Comparison of ENCODE assay signal across 8 cellular contexts in the genomic region with DNA sequence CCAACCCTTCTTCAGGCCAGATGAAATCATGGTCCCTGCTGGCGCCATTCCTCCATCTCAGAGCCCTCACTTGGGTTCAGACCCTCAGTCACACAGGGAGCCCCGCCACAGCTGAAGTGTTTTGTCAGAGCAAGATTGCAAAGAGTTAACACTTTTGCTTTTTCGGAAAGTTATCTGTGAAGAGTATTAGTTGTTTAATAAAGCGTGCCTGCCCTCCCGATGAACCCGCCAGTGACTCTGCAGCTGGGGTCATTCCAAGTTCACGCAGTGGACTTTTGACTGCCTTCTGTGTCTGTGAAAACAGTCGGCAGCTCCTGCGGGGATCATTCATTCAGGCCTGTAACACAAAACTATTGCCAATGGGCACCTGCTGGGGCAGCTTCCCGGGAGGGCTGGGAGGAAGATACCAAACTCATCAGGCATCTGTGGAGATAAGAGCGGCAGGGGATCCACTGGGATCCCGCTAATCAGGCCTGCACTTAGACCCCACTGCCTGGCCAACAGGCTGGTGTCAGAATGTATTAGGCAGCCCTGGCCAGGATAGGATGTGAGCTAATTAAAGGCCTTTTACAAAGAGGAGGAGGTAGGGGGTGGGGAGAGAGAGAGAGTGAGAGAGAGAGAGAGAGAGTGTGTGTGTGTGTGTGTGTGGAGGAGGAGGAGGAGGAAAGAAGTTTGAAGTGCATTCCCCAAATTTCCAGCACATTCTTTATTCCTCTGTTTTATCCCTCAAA.
DNase-seq lines count a peak whose midpoint lies in the region; ATAC-seq, FAIRE-seq and TF ChIP-seq lines count a peak whose summit lies in the region.

No MANE protein-coding gene starts in this region.

- H3K9ac ChIP-seq in kidney (ENCODE audit: low read length in 2 of 2), result peak overlapping the region; percentile 27 to 36

- H3K27ac ChIP-seq in kidney (ENCODE audit: low read depth in 2 of 2, low read length in 2 of 2) (peak overlapping the region; percentile 83 to 85), stomach (peak overlapping the region in 4 of 5 donors; percentile 69 to 78 (median 72))

- peaks cover 36 to 39% of the 10 kb centered on the region in 2 donors for H3K4me1 ChIP-seq in kidney (ENCODE audit: control insufficient read depth in 1 of 2, insufficient read depth in 1 of 2, low read depth in 1 of 2, low read length in 2 of 2)
- peaks cover 31 to 67% (median 54%) of the 10 kb centered on the region in 4 donors for H3K4me1 ChIP-seq in stomach

- H3K9me3 ChIP-seq in kidney (ENCODE audit: control insufficient read depth in 1 of 2, low read length in 2 of 2) (no peaks in the 10 kb centered on the region), stomach (no peaks in the 10 kb centered on the region)

- peaks cover 2% of the 10 kb centered on the region in 2 donors for H3K36me3 ChIP-seq in kidney (ENCODE audit: control insufficient read depth in 1 of 2, insufficient read depth in 2 of 2, low read length in 2 of 2)
- H3K36me3 ChIP-seq in stomach, result peaks cover 0 to 16% (median 13%) of the 10 kb centered on the region in 4 donors

- no peak for TF ChIP-seq POLR2A in stomach (IDR thresholded peaks at IDR 0.05)

- ATAC-seq in activated naive CD8-positive, alpha-beta T cell treated with anti-CD3 and anti-CD28 coated beads, Interleukin-2, amount 50 U/mL, for 24 hours, result no peak
- ATAC-seq in GM21528 (IDR thresholded peaks at IDR 0.05; ENCODE audit: low FRiP score, unreplicated experiment) (no peak), GM21619 (IDR thresholded peaks at IDR 0.05; ENCODE audit: unreplicated experiment) (no peak)

- TF ChIP-seq CTCF in kidney (IDR thresholded peaks at IDR 0.05; ENCODE audit: borderline replicate concordance, extremely low read depth, insufficient read depth), result no peak
- no peak for TF ChIP-seq CTCF in stomach (IDR thresholded peaks at IDR 0.05)

- H3K9me3 Mint-ChIP-seq in activated naive CD8-positive, alpha-beta T cell treated with anti-CD3 and anti-CD28 coated beads, Interleukin-2, amount 50 U/mL, for 24 hours, result peaks cover 11% of the 10 kb centered on the region

- intact Hi-C loops in kidney (cut with DNase I), result no loop called here
- intact Hi-C loops in stomach (cut with DNase I; ENCODE audit: low total_unique reads), result no loop called here

- no peak for TF ChIP-seq EP300 in stomach (IDR thresholded peaks at IDR 0.05)

- peak; percentile 18 for DNase-seq in LHCN-M2 (ENCODE audit: low read depth)
- DNase-seq in activated naive CD8-positive, alpha-beta T cell treated with anti-CD3 and anti-CD28 coated beads, Interleukin-2, amount 50 U/mL, for 24 hours, result no peak
- peak; percentile 83 for DNase-seq in kidney
- peak; percentile 56 for DNase-seq in stomach
- no peak for DNase-seq in AG08396 (ENCODE audit: low spot score)
- no peak for DNase-seq in HPDE6-E6E7 (ENCODE audit: extremely low spot score)

- peaks cover 50% of the 10 kb centered on the region for H3K36me3 Mint-ChIP-seq in activated naive CD8-positive, alpha-beta T cell treated with anti-CD3 and anti-CD28 coated beads, Interleukin-2, amount 50 U/mL, for 24 hours (ENCODE audit: low read depth)

- no peak overlapping the region for H3K4me3 Mint-ChIP-seq in activated naive CD8-positive, alpha-beta T cell treated with anti-CD3 and anti-CD28 coated beads, Interleukin-2, amount 50 U/mL, for 24 hours

- no peaks in the 10 kb centered on the region for H3K27me3 ChIP-seq in stomach

- H3K27ac Mint-ChIP-seq in activated naive CD8-positive, alpha-beta T cell treated with anti-CD3 and anti-CD28 coated beads, Interleukin-2, amount 50 U/mL, for 24 hours, result peak overlapping the region; percentile 94

- H3K4me3 ChIP-seq in kidney (ENCODE audit: low read length in 2 of 2) (no peak overlapping the region), stomach (no peak overlapping the region)

- WGBS in stomach, 5 donors, result 23 to 39% (median 28%) methylated on average over 10 to 12 of the region's 12 CpGs

- peaks cover 85% of the 10 kb centered on the region for H3K4me1 Mint-ChIP-seq in activated naive CD8-positive, alpha-beta T cell treated with anti-CD3 and anti-CD28 coated beads, Interleukin-2, amount 50 U/mL, for 24 hours

- peaks cover 3% of the 10 kb centered on the region for H3K27me3 Mint-ChIP-seq in activated naive CD8-positive, alpha-beta T cell treated with anti-CD3 and anti-CD28 coated beads, Interleukin-2, amount 50 U/mL, for 24 hours

- no peak for FAIRE-seq in kidney (lab: Jason Lieb, UNC)

Comparison
In these comparisons a context has a peak if more than half of its experiments do, and no peak if none do; other contexts are left out.
1. DNase-seq: peak in LHCN-M2 (single experiment), kidney (single experiment) and stomach (single experiment); none in activated naive CD8-positive, alpha-beta T cell treated with anti-CD3 and anti-CD28 coated beads, Interleukin-2, amount 50 U/mL, for 24 hours (single experiment), AG08396 (single experiment) and HPDE6-E6E7 (single experiment).